ENCODE assay signal across 1 cellular context in genomic region chr15:60347480-60348069, GRCh38.
TF ChIP-seq lines count a peak whose summit lies in the region.

No MANE protein-coding gene starts in this region.

TF ChIP-seq in GM12878, 131 proteins besides CTCF, POLR2A, EP300 and RAD21 (continued from another document):
- TF ChIP-seq, protein P1, sequence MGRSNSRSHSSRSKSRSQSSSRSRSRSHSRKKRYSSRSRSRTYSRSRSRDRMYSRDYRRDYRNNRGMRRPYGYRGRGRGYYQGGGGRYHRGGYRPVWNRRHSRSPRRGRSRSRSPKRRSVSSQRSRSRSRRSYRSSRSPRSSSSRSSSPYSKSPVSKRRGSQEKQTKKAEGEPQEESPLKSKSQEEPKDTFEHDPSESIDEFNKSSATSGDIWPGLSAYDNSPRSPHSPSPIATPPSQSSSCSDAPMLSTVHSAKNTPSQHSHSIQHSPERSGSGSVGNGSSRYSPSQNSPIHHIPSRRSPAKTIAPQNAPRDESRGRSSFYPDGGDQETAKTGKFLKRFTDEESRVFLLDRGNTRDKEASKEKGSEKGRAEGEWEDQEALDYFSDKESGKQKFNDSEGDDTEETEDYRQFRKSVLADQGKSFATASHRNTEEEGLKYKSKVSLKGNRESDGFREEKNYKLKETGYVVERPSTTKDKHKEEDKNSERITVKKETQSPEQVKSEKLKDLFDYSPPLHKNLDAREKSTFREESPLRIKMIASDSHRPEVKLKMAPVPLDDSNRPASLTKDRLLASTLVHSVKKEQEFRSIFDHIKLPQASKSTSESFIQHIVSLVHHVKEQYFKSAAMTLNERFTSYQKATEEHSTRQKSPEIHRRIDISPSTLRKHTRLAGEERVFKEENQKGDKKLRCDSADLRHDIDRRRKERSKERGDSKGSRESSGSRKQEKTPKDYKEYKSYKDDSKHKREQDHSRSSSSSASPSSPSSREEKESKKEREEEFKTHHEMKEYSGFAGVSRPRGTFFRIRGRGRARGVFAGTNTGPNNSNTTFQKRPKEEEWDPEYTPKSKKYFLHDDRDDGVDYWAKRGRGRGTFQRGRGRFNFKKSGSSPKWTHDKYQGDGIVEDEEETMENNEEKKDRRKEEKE (IDR thresholded peaks at IDR 0.05) = no peak
- TF ChIP-seq MYC (IDR thresholded peaks at IDR 0.05; ENCODE audit: insufficient read depth, insufficient read length, insufficient replicate concordance, low read length, severe bottlenecking) (no peak), CHD1 (IDR thresholded peaks at IDR 0.05; ENCODE audit: low read depth, low read length) (no peak), RAD51 (IDR thresholded peaks at IDR 0.05) (no peak), E4F1 (IDR thresholded peaks at IDR 0.05; ENCODE audit: borderline replicate concordance, partially characterized antibody) (no peak)
